Comparison of ENCODE assay signal across 13 cellular contexts in the genomic region with DNA sequence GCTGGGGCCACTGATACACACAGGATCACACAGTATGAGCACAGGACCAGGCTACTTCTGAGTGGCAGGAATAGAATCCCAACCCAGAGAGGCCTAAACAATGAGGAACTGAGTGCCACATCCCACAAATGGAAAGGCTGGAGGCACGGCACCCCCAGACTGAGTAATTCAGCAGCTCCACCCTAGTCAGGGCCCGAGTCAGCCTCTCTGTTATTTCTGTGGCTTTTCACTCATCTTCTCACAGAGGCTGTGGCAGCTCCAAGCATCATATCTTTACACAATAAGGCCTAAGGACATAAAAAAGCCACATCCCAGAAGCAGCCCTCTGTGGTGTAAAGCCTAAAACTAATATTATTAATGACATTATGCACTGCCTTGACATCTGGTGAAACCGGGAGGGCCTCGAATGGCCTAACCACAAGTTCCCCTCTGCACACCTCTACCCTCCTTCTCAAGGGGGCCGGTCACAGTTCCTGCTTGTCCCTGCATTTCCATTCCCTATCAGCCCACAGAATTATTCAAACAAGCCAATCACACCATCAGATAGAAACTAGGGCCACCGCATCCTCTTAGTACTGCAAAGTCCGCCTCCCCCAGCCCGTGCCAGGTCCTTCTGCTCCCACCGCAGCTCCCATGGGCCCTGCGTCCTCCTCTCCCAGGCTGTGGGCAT. TPM values are rescaled to one million over a fixed set of nuclear protein-coding genes. Genes with fewer than 3 reads are reported as not detected.
DNase-seq lines count a peak whose midpoint lies in the region; ATAC-seq and TF ChIP-seq lines count a peak whose summit lies in the region.
"Had no signal": no experiment of that assay in that cellular context is flagged by ENCODE, and none has a peak within 500 bp of the region (broad histone marks: within the 10 kb centered on the region; RNA-seq: fewer than 3 reads in every experiment).

No MANE protein-coding gene starts in this region.

- no peaks in the 10 kb centered on the region for H3K9me3 ChIP-seq in right atrium auricular region
- H3K9me3 ChIP-seq: tibial nerve had no signal

- no peaks in the 10 kb centered on the region for H3K4me1 ChIP-seq in right atrium auricular region
- H3K4me1 ChIP-seq: tibial nerve had no signal

- no peak for TF ChIP-seq CTCF in right atrium auricular region (IDR thresholded peaks at IDR 0.05)

- no peaks in the 10 kb centered on the region for H3K36me3 ChIP-seq in right atrium auricular region
- H3K36me3 ChIP-seq: tibial nerve had no signal

- H3K4me3 ChIP-seq in right atrium auricular region: no peak overlapping the region
- H3K4me3 ChIP-seq: tibial nerve had no signal

- H3K27me3 ChIP-seq in right atrium auricular region: no peaks in the 10 kb centered on the region
- H3K27me3 ChIP-seq: tibial nerve had no signal

- DNase-seq in A172 (ENCODE audit: low spot score) (peak; percentile 29), NCI-H226 (peak; percentile 22), dedifferentiated amniotic fluid mesenchymal stem cell (ENCODE audit: extremely low spot score) (no peak), right atrium auricular region (ENCODE audit: low spot score) (no peak), cerebellar cortex (ENCODE audit: low spot score) (no peak), DMS 273 (lab: John Stamatoyannopoulos, UW; ENCODE audit: unreplicated experiment) (no peak)
- DNase-seq: effector memory CD4-positive, alpha-beta T cell; kidney; NCI-H774 had no signal

- ATAC-seq in GM18909 (IDR thresholded peaks at IDR 0.05; ENCODE audit: poor library complexity, unreplicated experiment): peak; percentile 88
- ATAC-seq in HG02798 (IDR thresholded peaks at IDR 0.05; ENCODE audit: poor library complexity, unreplicated experiment): peak; percentile 83

- H3K27ac ChIP-seq in right atrium auricular region: no peak overlapping the region
- H3K27ac ChIP-seq: C4-2B, tibial nerve had no signal

RNA-seq across cellular contexts. Expression of gene MAL, which starts 12.5 kb away (rescaled TPM):
- not detected in 2 replicates for total RNA-seq in A172 (2014; rRNA removed; shearing (Covaris generic))
- 1 to 10 TPM; 7.4 to 8.7 TPM for total RNA-seq in right atrium auricular region

Comparison
In these comparisons a context has a peak if more than half of its experiments do, and no peak if none do; other contexts are left out.
1. DNase-seq: peak in A172 (single experiment) and NCI-H226 (single experiment); none in dedifferentiated amniotic fluid mesenchymal stem cell (single experiment), right atrium auricular region (single experiment), cerebellar cortex (single experiment) and DMS 273 (single experiment).